ENCODE assay signal across 10 cellular contexts in the genomic region with DNA sequence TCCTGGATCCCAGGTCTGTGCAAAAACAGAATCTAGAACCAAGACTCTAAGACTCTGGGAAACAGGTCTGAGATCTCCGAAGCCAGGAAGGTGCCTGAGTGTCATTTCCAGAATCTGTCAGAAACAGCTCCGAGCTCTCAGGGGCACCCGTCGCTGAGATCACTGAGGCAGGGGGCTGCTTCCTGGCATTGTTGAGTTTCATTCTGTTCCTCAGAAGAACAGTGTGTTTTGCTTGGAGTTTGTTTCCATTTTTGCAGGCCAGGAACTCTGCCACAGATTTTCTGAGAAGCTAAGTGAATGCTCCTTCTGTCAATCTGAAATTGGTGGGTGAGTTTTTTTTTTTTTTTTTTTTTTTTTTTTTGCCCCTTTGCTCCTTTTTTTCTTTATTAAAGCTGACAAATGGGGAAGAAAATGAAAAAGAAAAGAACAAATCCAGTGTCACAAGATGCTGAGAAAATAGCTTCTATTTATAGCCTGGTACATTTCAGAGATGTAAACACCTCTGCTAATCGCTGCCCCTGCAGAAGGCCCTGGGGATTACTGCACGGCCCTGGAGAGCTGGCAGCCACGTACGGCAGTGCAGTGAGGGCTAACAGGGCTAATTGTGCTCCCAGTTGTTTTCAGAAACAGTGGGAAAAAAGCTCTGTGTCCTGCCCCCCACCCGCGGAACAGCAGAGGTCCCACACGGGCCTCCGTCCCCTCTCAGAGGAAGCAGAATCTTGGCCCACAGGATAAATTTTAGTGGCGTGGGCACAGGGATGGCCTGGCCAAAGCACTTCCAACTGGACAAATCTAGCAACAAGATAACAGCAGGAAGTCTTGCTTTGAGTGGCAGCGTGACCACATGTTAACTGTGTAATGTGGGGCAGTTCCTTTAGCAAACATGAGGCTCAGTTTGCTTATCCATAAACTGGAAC.
A peak's percentile ranks its signal among the peaks of the same experiment; 100 is the strongest.
DNase-seq lines count a peak whose midpoint lies in the region; ATAC-seq and TF ChIP-seq lines count a peak whose summit lies in the region.
"Had no signal": no experiment of that assay in that cellular context is flagged by ENCODE, and none has a peak within 500 bp of the region (broad histone marks: within the 10 kb centered on the region; RNA-seq: fewer than 3 reads in every experiment).

No MANE protein-coding gene starts in this region.

- H3K4me1 ChIP-seq in left ventricle myocardium inferior: peaks cover 15% of the 10 kb centered on the region
- H3K4me1 ChIP-seq in stomach smooth muscle (ENCODE audit: control insufficient read depth, insufficient read depth, low read length): peaks cover 15% of the 10 kb centered on the region

- CTCF ChIA-PET in WTC11 (lab: Charles Lee): interaction anchor here (0.6 kb wide), 2 partner anchors 8 to 107 kb away, joined by 3 to 5 read pairs; no protein-coding TSS in a partner anchor
- CTCF ChIA-PET in GM10248 (lab: Yijun Ruan, JAX): interaction anchor here (0.7 to 2.0 kb wide), 2 partner anchors 12 to 1124 kb away, joined by 3 to 7 read pairs; no protein-coding TSS in a partner anchor

- H3K27me3 ChIP-seq in left ventricle myocardium inferior (ENCODE audit: low read depth): peaks cover 2% of the 10 kb centered on the region
- H3K27me3 ChIP-seq in stomach smooth muscle (ENCODE audit: control insufficient read depth in 1 of 2, insufficient read depth in 2 of 2, low read length in 2 of 2): no peaks in the 10 kb centered on the region

- H3K27ac ChIP-seq in left ventricle myocardium inferior (replicated peaks) (peak overlapping the region; percentile 84), stomach smooth muscle (ENCODE audit: low read length) (peak overlapping the region; percentile 53)
- H3K27ac ChIP-seq: skin epidermis had no signal

- H3K27ac Mint-ChIP-seq in WTC11: no peak overlapping the region
- H3K27ac Mint-ChIP-seq: stimulated activated naive CD8-positive, alpha-beta T cell treated with anti-CD3 and anti-CD28 coated beads, Interleukin-15, Interleukin-2, amounts not matched to agents 100 ng/mL and 50 ng/mL, for 24 hours had no signal

- no peaks in the 10 kb centered on the region for H3K36me3 Mint-ChIP-seq in WTC11
- no peaks in the 10 kb centered on the region for H3K36me3 Mint-ChIP-seq in activated T-cell treated with anti-CD3 and anti-CD28 coated beads, Interleukin-2, amount 50 U/mL, for 4 hours (ENCODE audit: insufficient read depth)

- H3K9me3 ChIP-seq in left ventricle myocardium inferior (replicated peaks): no peaks in the 10 kb centered on the region
- no peaks in the 10 kb centered on the region for H3K9me3 ChIP-seq in stomach smooth muscle (ENCODE audit: control insufficient read depth in 2 of 2, low read length in 2 of 2)

- no peaks in the 10 kb centered on the region for H3K27me3 Mint-ChIP-seq in WTC11 (ENCODE audit: low read depth)
- H3K27me3 Mint-ChIP-seq in activated T-cell treated with anti-CD3 and anti-CD28 coated beads, Interleukin-2, amount 50 U/mL, for 4 hours (ENCODE audit: low read depth): peaks cover 4% of the 10 kb centered on the region
- H3K27me3 Mint-ChIP-seq: stimulated activated naive CD8-positive, alpha-beta T cell treated with anti-CD3 and anti-CD28 coated beads, Interleukin-15, Interleukin-2, amounts not matched to agents 100 ng/mL and 50 ng/mL, for 24 hours had no signal

- peaks cover 17% of the 10 kb centered on the region for H3K4me1 Mint-ChIP-seq in WTC11
- no peaks in the 10 kb centered on the region for H3K4me1 Mint-ChIP-seq in activated T-cell treated with anti-CD3 and anti-CD28 coated beads, Interleukin-2, amount 50 U/mL, for 4 hours (ENCODE audit: low read depth)

- ATAC-seq in WTC11 (peak; percentile 60), HG02970 (IDR thresholded peaks at IDR 0.05; ENCODE audit: low FRiP score, unreplicated experiment) (no peak)
- no peak for ATAC-seq in activated T-cell treated with anti-CD3 and anti-CD28 coated beads, Interleukin-2, amount 50 U/mL, for 4 hours

- H3K9me3 Mint-ChIP-seq in WTC11: peaks cover 6% of the 10 kb centered on the region; the same call in 1 of the 2 replicates
- H3K9me3 Mint-ChIP-seq in activated T-cell treated with anti-CD3 and anti-CD28 coated beads, Interleukin-2, amount 50 U/mL, for 4 hours: no peaks in the 10 kb centered on the region
- H3K9me3 Mint-ChIP-seq: stimulated activated naive CD8-positive, alpha-beta T cell treated with anti-CD3 and anti-CD28 coated beads, Interleukin-15, Interleukin-2, amounts not matched to agents 100 ng/mL and 50 ng/mL, for 24 hours had no signal

- POLR2A ChIA-PET in WTC11 (lab: Charles Lee) (no interaction called here), GM10248 (lab: Yijun Ruan, JAX) (no interaction called here)

- DNase-seq in NCI-H128 (lab: John Stamatoyannopoulos, UW; ENCODE audit: unreplicated experiment) (peak; percentile 11), WTC11 (ENCODE audit: low spot score) (no peak), left ventricle myocardium inferior (peak; percentile 45), GM10248 (ENCODE audit: extremely low spot score) (no peak)
- no peak for DNase-seq in activated T-cell treated with anti-CD3 and anti-CD28 coated beads, Interleukin-2, amount 50 U/mL, for 4 hours
- DNase-seq: islet precursor cell had no signal

- H3K36me3 ChIP-seq in left ventricle myocardium inferior: no peaks in the 10 kb centered on the region
- no peaks in the 10 kb centered on the region for H3K36me3 ChIP-seq in stomach smooth muscle (ENCODE audit: control insufficient read depth in 2 of 2, insufficient read depth in 2 of 2, low read length in 2 of 2)

- peak overlapping the region in 1 of 2 donors; percentile 7 for H3K9ac ChIP-seq in stomach smooth muscle (ENCODE audit: low read length in 2 of 2)

- TF ChIP-seq CTCF in WTC11 (IDR thresholded peaks at IDR 0.05) (no peak), left ventricle myocardium inferior (IDR thresholded peaks at IDR 0.05; ENCODE audit: borderline replicate concordance) (no peak), GM10248 (IDR thresholded peaks at IDR 0.05; ENCODE audit: control extremely low read depth, extremely low read depth, low read depth, missing control alignments) (no peak)

- H3K4me3 Mint-ChIP-seq in WTC11: no peak overlapping the region
- H3K4me3 Mint-ChIP-seq in activated T-cell treated with anti-CD3 and anti-CD28 coated beads, Interleukin-2, amount 50 U/mL, for 4 hours: no peak overlapping the region
- H3K4me3 Mint-ChIP-seq: stimulated activated naive CD8-positive, alpha-beta T cell treated with anti-CD3 and anti-CD28 coated beads, Interleukin-15, Interleukin-2, amounts not matched to agents 100 ng/mL and 50 ng/mL, for 24 hours had no signal

- intact Hi-C loops in left ventricle myocardium inferior (cut with micrococcal nuclease): no loop called here

- H3K4me3 ChIP-seq in left ventricle myocardium inferior (peak overlapping the region; percentile 1), stomach smooth muscle (ENCODE audit: low read length in 2 of 2) (peak overlapping the region; percentile 15 to 36)
- H3K4me3 ChIP-seq: skin epidermis had no signal

TF ChIP-seq in WTC11, 78 proteins besides CTCF, POLR2A, EP300 and RAD21 (continues in another document):
- TF ChIP-seq, protein P1, sequence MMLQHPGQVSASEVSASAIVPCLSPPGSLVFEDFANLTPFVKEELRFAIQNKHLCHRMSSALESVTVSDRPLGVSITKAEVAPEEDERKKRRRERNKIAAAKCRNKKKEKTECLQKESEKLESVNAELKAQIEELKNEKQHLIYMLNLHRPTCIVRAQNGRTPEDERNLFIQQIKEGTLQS (CRISPR knock-in tag; conservative IDR thresholded peaks at IDR 0.05): no peak
- TF ChIP-seq SP1 (CRISPR knock-in tag; conservative IDR thresholded peaks at IDR 0.05) (no peak), FOXP1 (CRISPR knock-in tag; IDR thresholded peaks at IDR 0.05; ENCODE audit: borderline replicate concordance) (no peak), ZNF219 (CRISPR knock-in tag; IDR thresholded peaks at IDR 0.05; ENCODE audit: borderline replicate concordance) (no peak), NR2C2 (CRISPR knock-in tag; IDR thresholded peaks at IDR 0.05) (no peak), CREB1 (CRISPR knock-in tag; IDR thresholded peaks at IDR 0.05) (no peak), CREM (CRISPR knock-in tag; IDR thresholded peaks at IDR 0.05) (no peak), TCF7 (CRISPR knock-in tag; IDR thresholded peaks at IDR 0.05; ENCODE audit: low read depth) (no peak), ZNF317 (CRISPR knock-in tag; IDR thresholded peaks at IDR 0.05; ENCODE audit: borderline replicate concordance, low read depth) (no peak), NFATC4 (CRISPR knock-in tag; IDR thresholded peaks at IDR 0.05) (no peak)
- TF ChIP-seq, protein P2, sequence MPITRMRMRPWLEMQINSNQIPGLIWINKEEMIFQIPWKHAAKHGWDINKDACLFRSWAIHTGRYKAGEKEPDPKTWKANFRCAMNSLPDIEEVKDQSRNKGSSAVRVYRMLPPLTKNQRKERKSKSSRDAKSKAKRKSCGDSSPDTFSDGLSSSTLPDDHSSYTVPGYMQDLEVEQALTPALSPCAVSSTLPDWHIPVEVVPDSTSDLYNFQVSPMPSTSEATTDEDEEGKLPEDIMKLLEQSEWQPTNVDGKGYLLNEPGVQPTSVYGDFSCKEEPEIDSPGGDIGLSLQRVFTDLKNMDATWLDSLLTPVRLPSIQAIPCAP (CRISPR knock-in tag; IDR thresholded peaks at IDR 0.05): no peak
- TF ChIP-seq, protein P3, sequence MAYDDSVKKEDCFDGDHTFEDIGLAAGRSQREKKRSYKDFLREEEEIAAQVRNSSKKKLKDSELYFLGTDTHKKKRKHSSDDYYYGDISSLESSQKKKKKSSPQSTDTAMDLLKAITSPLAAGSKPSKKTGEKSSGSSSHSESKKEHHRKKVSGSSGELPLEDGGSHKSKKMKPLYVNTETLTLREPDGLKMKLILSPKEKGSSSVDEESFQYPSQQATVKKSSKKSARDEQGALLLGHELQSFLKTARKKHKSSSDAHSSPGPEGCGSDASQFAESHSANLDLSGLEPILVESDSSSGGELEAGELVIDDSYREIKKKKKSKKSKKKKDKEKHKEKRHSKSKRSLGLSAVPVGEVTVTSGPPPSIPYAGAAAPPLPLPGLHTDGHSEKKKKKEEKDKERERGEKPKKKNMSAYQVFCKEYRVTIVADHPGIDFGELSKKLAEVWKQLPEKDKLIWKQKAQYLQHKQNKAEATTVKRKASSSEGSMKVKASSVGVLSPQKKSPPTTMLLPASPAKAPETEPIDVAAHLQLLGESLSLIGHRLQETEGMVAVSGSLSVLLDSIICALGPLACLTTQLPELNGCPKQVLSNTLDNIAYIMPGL (CRISPR knock-in tag; IDR thresholded peaks at IDR 0.05): no peak

Comparison
In these comparisons a context has a peak if more than half of its experiments do, and no peak if none do; other contexts are left out.
1. DNase-seq: peak in NCI-H128 (single experiment) and left ventricle myocardium inferior (single experiment); none in WTC11 (single experiment), GM10248 (single experiment) and activated T-cell treated with anti-CD3 and anti-CD28 coated beads, Interleukin-2, amount 50 U/mL, for 4 hours (single experiment).